20 cellular contexts compared by ENCODE assay signal in the genomic region with DNA sequence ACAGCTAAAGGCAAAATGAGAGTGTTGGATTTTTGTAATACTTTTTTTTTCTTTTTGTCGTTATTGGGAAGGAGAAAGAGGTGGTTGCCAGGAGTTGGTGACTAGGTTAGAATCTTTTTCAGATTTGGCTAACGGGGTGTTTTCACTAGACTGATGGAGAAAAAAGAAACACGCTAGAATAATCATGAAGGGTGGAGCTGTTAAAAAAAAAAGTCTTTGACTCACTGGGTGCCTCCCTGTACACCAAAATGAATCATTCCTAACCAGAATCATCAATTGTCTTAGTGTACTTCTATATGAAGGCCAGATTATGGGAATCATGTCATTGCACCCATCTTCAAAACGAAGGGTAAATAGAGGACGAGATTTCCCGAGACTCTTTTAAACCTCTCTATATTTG. TPM values are rescaled to one million over a fixed set of nuclear protein-coding genes. Genes with fewer than 3 reads are reported as not detected.
DNase-seq lines count a peak whose midpoint lies in the region; ATAC-seq and TF ChIP-seq lines count a peak whose summit lies in the region.
"Had no signal": no experiment of that assay in that cellular context is flagged by ENCODE, and none has a peak within 500 bp of the region (broad histone marks: within the 10 kb centered on the region; RNA-seq: fewer than 3 reads in every experiment).

No MANE protein-coding gene starts in this region.

- in situ Hi-C loops in astrocyte of the cerebellum (cut with HindIII; ENCODE audit: low sequenced_read_pairs) (loop anchor here (5.0 kb wide), 1 partner anchor 456 kb away; no protein-coding TSS in a partner anchor), transverse colon (cut with MboI; ENCODE audit: low pct_ligation_motif_present in 1 of 4, low pct_unique_long_range_greater_than_20kb in 1 of 4, low sequenced_read_pairs in 3 of 4) (loop anchor here in 2 of 4 donors (10.0 kb wide), 1 partner anchor 449 kb away; no protein-coding TSS in a partner anchor)

- H3K27ac ChIP-seq in SK-N-SH (ENCODE audit: low read depth in 2 of 2, low read length in 1 of 2): peak overlapping the region; percentile 94 to 98; a peak in 3 of 4 replicates
- peak overlapping the region; percentile 16 for H3K27ac ChIP-seq in foreskin keratinocyte
- peak overlapping the region in 3 of 4 donors; percentile 5 to 97 (median 94) for H3K27ac ChIP-seq in tibial nerve
- H3K27ac ChIP-seq in transverse colon: no peak overlapping the region
- no peak overlapping the region for H3K27ac ChIP-seq in mesendoderm (ENCODE audit: low read depth, low read length)
- H3K27ac ChIP-seq: 22Rv1, C4-2B, thyroid gland had no signal

- H3K79me2 ChIP-seq in SK-N-SH (ENCODE audit: insufficient read depth) (peaks cover 99% of the 10 kb centered on the region), mesendoderm (ENCODE audit: control insufficient read depth, insufficient read depth, low read length) (no peaks in the 10 kb centered on the region)

- H3K79me1 ChIP-seq in mesendoderm (ENCODE audit: low read length): no peaks in the 10 kb centered on the region

- H3K4me2 ChIP-seq in SK-N-SH: peak overlapping the region; percentile 89
- no peak overlapping the region for H3K4me2 ChIP-seq in mesendoderm (ENCODE audit: low read length)

- H3K4me1 ChIP-seq in SK-N-SH (ENCODE audit: control insufficient read depth in 1 of 2, insufficient read depth in 2 of 2, low read depth in 1 of 2, low read length in 1 of 2): peaks cover 15 to 48% of the 10 kb centered on the region in 2 experiments
- H3K4me1 ChIP-seq in foreskin keratinocyte: peaks cover 30% of the 10 kb centered on the region
- peaks cover 0 to 38% (median 10%) of the 10 kb centered on the region in 4 donors for H3K4me1 ChIP-seq in tibial nerve
- peaks cover 0 to 5% (median 0%) of the 10 kb centered on the region in 4 donors for H3K4me1 ChIP-seq in transverse colon
- no peaks in the 10 kb centered on the region for H3K4me1 ChIP-seq in mesendoderm (ENCODE audit: control insufficient read depth, low read depth, low read length)

- no peaks in the 10 kb centered on the region for H3K36me3 Mint-ChIP-seq in activated T-helper 1 cell treated with anti-CD3 and anti-CD28 coated beads, Interleukin-12 subunit alpha, Interleukin-12 subunit beta, Interleukin-2, Interleukin-4 antibody, amounts not matched to agents 30 ng/mL and 10 ng/mL and 1 ng/mL, durations not matched to agents 14 hours and 24 hours and 36 hours (ENCODE audit: low read depth)
- H3K36me3 Mint-ChIP-seq: activated naive CD4-positive, alpha-beta T cell treated with anti-CD3 and anti-CD28 coated beads, Interleukin-2, amount 50 U/mL, for 24 hours had no signal

- no peak overlapping the region for H3K4ac ChIP-seq in mesendoderm (ENCODE audit: low read depth, low read length)

- peak overlapping the region; percentile 92; the same call in 1 of the 2 replicates for H3K9ac ChIP-seq in SK-N-SH
- H3K9ac ChIP-seq in mesendoderm (ENCODE audit: low read length): no peak overlapping the region

- no peak overlapping the region for H2AK5ac ChIP-seq in mesendoderm (ENCODE audit: low read length)

- no peak overlapping the region for H2BK120ac ChIP-seq in mesendoderm (ENCODE audit: low read depth, low read length)

- H2AFZ ChIP-seq in SK-N-SH (ENCODE audit: low read depth): no peak overlapping the region

- DNase-seq in SK-N-SH: no peak
- no peak for DNase-seq in astrocyte of the cerebellum (ENCODE audit: low read depth)
- DNase-seq in foreskin keratinocyte: peak in 1 of 2 donors; percentile 50
- no peak for DNase-seq in tibial nerve (ENCODE audit: low spot score in 2 of 2)
- no peak for DNase-seq in transverse colon
- no peak for DNase-seq in activated T-helper 1 cell treated with anti-CD3 and anti-CD28 coated beads, Interleukin-12 subunit alpha, Interleukin-12 subunit beta, Interleukin-2, Interleukin-4 antibody, amounts not matched to agents 30 ng/mL and 10 ng/mL and 1 ng/mL, durations not matched to agents 14 hours and 24 hours and 36 hours (ENCODE audit: low spot score)
- no peak for DNase-seq in mesendoderm
- DNase-seq: H7; NCI-H1436; ovary; stimulated activated CD4-positive, alpha-beta T cell treated with anti-CD3 and anti-CD28 coated beads, Interleukin-4, amount 100 ng/mL, for 4 hours; stimulated activated CD8-positive, alpha-beta memory T cell treated with anti-CD3 and anti-CD28 coated beads, Interleukin-4, amount 100 ng/mL, for 48 hours; thyroid gland had no signal

- no peak overlapping the region for H3K56ac ChIP-seq in mesendoderm (ENCODE audit: low read length)

- H3K9me2 ChIP-seq in SK-N-SH: no peaks in the 10 kb centered on the region

- H3K36me3 ChIP-seq in SK-N-SH (replicated peaks in 1 of 2; ENCODE audit: control insufficient read depth in 1 of 2, insufficient read depth in 2 of 2, low read length in 1 of 2) (peaks cover 0 to 46% of the 10 kb centered on the region in 2 experiments), tibial nerve (no peaks in the 10 kb centered on the region), transverse colon (no peaks in the 10 kb centered on the region), mesendoderm (ENCODE audit: control insufficient read depth, insufficient read depth, low read length) (no peaks in the 10 kb centered on the region)
- H3K36me3 ChIP-seq: gastroesophageal sphincter, ovary, thyroid gland had no signal

- ATAC-seq in SK-N-SH treated with all-trans-retinoic acid at 6 μM for 48 hours (no peak), foreskin keratinocyte (peak; percentile 51)
- ATAC-seq: gastroesophageal sphincter, left lobe of liver, Panc1 had no signal

- TF ChIP-seq EP300 in SK-N-SH (IDR thresholded peaks at IDR 0.05; ENCODE audit: borderline replicate concordance in 1 of 2, low read depth in 1 of 2, low read length in 1 of 2) (no peak), tibial nerve (IDR thresholded peaks at IDR 0.05) (no peak), transverse colon (IDR thresholded peaks at IDR 0.05; ENCODE audit: low read depth) (no peak)

- TF ChIP-seq CTCF in SK-N-SH (IDR thresholded peaks at IDR 0.05) (no peak), astrocyte of the cerebellum (IDR thresholded peaks at IDR 0.05; ENCODE audit: low read depth, low read length, missing control alignments) (no peak), foreskin keratinocyte (conservative IDR thresholded peaks at IDR 0.05) (no peak), tibial nerve (IDR thresholded peaks at IDR 0.05) (no peak), transverse colon (IDR thresholded peaks at IDR 0.05) (no peak)

- POLR2A ChIA-PET in SK-N-SH (lab: Yijun Ruan, JAX): no interaction called here

- no peak overlapping the region for H4K5ac ChIP-seq in mesendoderm (ENCODE audit: low read length)

- H3K4me1 Mint-ChIP-seq in activated T-helper 1 cell treated with anti-CD3 and anti-CD28 coated beads, Interleukin-12 subunit alpha, Interleukin-12 subunit beta, Interleukin-2, Interleukin-4 antibody, amounts not matched to agents 30 ng/mL and 10 ng/mL and 1 ng/mL, durations not matched to agents 14 hours and 24 hours and 36 hours (ENCODE audit: low read depth): no peaks in the 10 kb centered on the region

- H2BK5ac ChIP-seq in mesendoderm (ENCODE audit: low read length): no peak overlapping the region

- H4K20me1 ChIP-seq in SK-N-SH (ENCODE audit: insufficient read depth): peaks cover 59% of the 10 kb centered on the region

- H3K27ac Mint-ChIP-seq in activated T-helper 1 cell treated with anti-CD3 and anti-CD28 coated beads, Interleukin-12 subunit alpha, Interleukin-12 subunit beta, Interleukin-2, Interleukin-4 antibody, amounts not matched to agents 30 ng/mL and 10 ng/mL and 1 ng/mL, durations not matched to agents 14 hours and 24 hours and 36 hours: no peak overlapping the region
- H3K27ac Mint-ChIP-seq: activated naive CD4-positive, alpha-beta T cell treated with anti-CD3 and anti-CD28 coated beads, Interleukin-2, amount 50 U/mL, for 24 hours had no signal

- TF ChIP-seq POLR2A in tibial nerve (IDR thresholded peaks at IDR 0.05) (no peak), transverse colon (IDR thresholded peaks at IDR 0.05) (no peak)

- no peak overlapping the region for H3K18ac ChIP-seq in mesendoderm (ENCODE audit: low read length)

- H3F3A ChIP-seq in SK-N-SH (replicated peaks; ENCODE audit: insufficient read depth): peaks cover 96% of the 10 kb centered on the region

- H3K9me3 Mint-ChIP-seq in activated T-helper 1 cell treated with anti-CD3 and anti-CD28 coated beads, Interleukin-12 subunit alpha, Interleukin-12 subunit beta, Interleukin-2, Interleukin-4 antibody, amounts not matched to agents 30 ng/mL and 10 ng/mL and 1 ng/mL, durations not matched to agents 14 hours and 24 hours and 36 hours: no peaks in the 10 kb centered on the region

- H3K4me3 ChIP-seq in SK-N-SH (ENCODE audit: low read depth in 2 of 2, low read length in 1 of 2): no peak overlapping the region
- H3K4me3 ChIP-seq in astrocyte of the cerebellum (ENCODE audit: low read depth, low read length): peak overlapping the region; percentile 79
- no peak overlapping the region for H3K4me3 ChIP-seq in tibial nerve
- H3K4me3 ChIP-seq in transverse colon: no peak overlapping the region
- H3K4me3 ChIP-seq in mesendoderm (ENCODE audit: low read length): no peak overlapping the region
- H3K4me3 ChIP-seq: gastroesophageal sphincter, ovary, thyroid gland had no signal

- no peak overlapping the region for H2BK15ac ChIP-seq in mesendoderm (replicated peaks; ENCODE audit: low read depth)

- no peak overlapping the region for H4K8ac ChIP-seq in mesendoderm (ENCODE audit: low read depth, low read length)

- H3K9me3 ChIP-seq in SK-N-SH (no peaks in the 10 kb centered on the region), tibial nerve (no peaks in the 10 kb centered on the region), transverse colon (no peaks in the 10 kb centered on the region)
- H3K9me3 ChIP-seq: gastroesophageal sphincter, ovary, thyroid gland had no signal

- CTCF ChIA-PET in SK-N-SH (lab: Yijun Ruan, JAX): interaction anchor here (3.4 to 9.1 kb wide), 3 partner anchors 100 to 449 kb away, joined by 19 to 134 read pairs (median 35); no protein-coding TSS in a partner anchor

- intact Hi-C loops in transverse colon (cut with DNase I; ENCODE audit: low total_unique reads): loop anchor here (5.0 kb wide), 1 partner anchor 99 kb away; no protein-coding TSS in a partner anchor
- intact Hi-C loops in activated T-helper 1 cell treated with anti-CD3 and anti-CD28 coated beads, Interleukin-12 subunit alpha, Interleukin-12 subunit beta, Interleukin-2, Interleukin-4 antibody, amounts not matched to agents 30 ng/mL and 10 ng/mL and 1 ng/mL, durations not matched to agents 14 hours and 24 hours and 36 hours (cut with micrococcal nuclease): no loop called here

- H3K4me3 Mint-ChIP-seq in activated T-helper 1 cell treated with anti-CD3 and anti-CD28 coated beads, Interleukin-12 subunit alpha, Interleukin-12 subunit beta, Interleukin-2, Interleukin-4 antibody, amounts not matched to agents 30 ng/mL and 10 ng/mL and 1 ng/mL, durations not matched to agents 14 hours and 24 hours and 36 hours: no peak overlapping the region
- H3K4me3 Mint-ChIP-seq: activated naive CD4-positive, alpha-beta T cell treated with anti-CD3 and anti-CD28 coated beads, Interleukin-2, amount 50 U/mL, for 24 hours had no signal

- WGBS in SK-N-SH (ENCODE audit: low lambda C conversion rate): 74% methylated on average over 6 of the region's 6 CpGs
- 66 to 69% methylated on average over 6 of the region's 6 CpGs for WGBS in tibial nerve, 2 donors
- 75 to 84% methylated on average over 6 of the region's 6 CpGs for WGBS in transverse colon (ENCODE audit: low coverage in 1 of 2), 2 donors
- no CpG with 5 or more reads among the region's 6 CpGs for WGBS in mesendoderm (ENCODE audit: extremely low coverage, insufficient coverage, low lambda C conversion rate)

- no peak for TF ChIP-seq RAD21 in SK-N-SH (IDR thresholded peaks at IDR 0.05; ENCODE audit: low read length)

- H3K23ac ChIP-seq in mesendoderm (ENCODE audit: low read length): no peak overlapping the region

- peaks cover 16% of the 10 kb centered on the region for H3K27me3 Mint-ChIP-seq in activated T-helper 1 cell treated with anti-CD3 and anti-CD28 coated beads, Interleukin-12 subunit alpha, Interleukin-12 subunit beta, Interleukin-2, Interleukin-4 antibody, amounts not matched to agents 30 ng/mL and 10 ng/mL and 1 ng/mL, durations not matched to agents 14 hours and 24 hours and 36 hours (ENCODE audit: insufficient read depth)

- H3K27me3 ChIP-seq in SK-N-SH (ENCODE audit: insufficient read depth) (no peaks in the 10 kb centered on the region), foreskin keratinocyte (no peaks in the 10 kb centered on the region), tibial nerve (no peaks in the 10 kb centered on the region), transverse colon (peaks cover 33% of the 10 kb centered on the region), mesendoderm (ENCODE audit: insufficient read depth, low read length, poor library complexity) (peaks cover 6% of the 10 kb centered on the region)
- H3K27me3 ChIP-seq: gastroesophageal sphincter, ovary, thyroid gland had no signal

RNA-seq across cellular contexts. Expression of a gene that starts 12.6 kb away (rescaled TPM):
- polyA plus RNA-seq in SK-N-SH (2012; rRNA removed) (0.18 TPM in 1 of 2 replicates, not detected in the other), foreskin keratinocyte (not detected in 2 replicates)
- polyA plus RNA-seq in SK-N-SH (2012; cell fraction: cytosol; rRNA removed): not detected in 2 replicates
- 0.27 and 1.1 TPM in 2 replicates for polyA plus RNA-seq in SK-N-SH (2012; cell fraction: nucleus; rRNA removed)
- total RNA-seq in foreskin keratinocyte (0.78 TPM in 2 replicates), tibial nerve (1 to 10 TPM; 1.7 to 7.0 (median 4.8) TPM), transverse colon (not detected)
- total RNA-seq in activated T-helper 1 cell treated with anti-CD3 and anti-CD28 coated beads, Interleukin-12 subunit alpha, Interleukin-12 subunit beta, Interleukin-2, Interleukin-4 antibody, amounts not matched to agents 30 ng/mL and 10 ng/mL and 1 ng/mL, durations not matched to agents 14 hours and 24 hours and 36 hours: not detected in 2 replicates
- not detected for polyA plus RNA-seq in mesendoderm (2013, experiment 1 of 2)
- not detected for polyA plus RNA-seq in mesendoderm (2013, experiment 2 of 2)
- total RNA-seq: H7 had no signal

Comparison
In these comparisons a context has a peak if more than half of its experiments do, and no peak if none do; other contexts are left out.
1. H3K27ac ChIP-seq: peak in SK-N-SH (2 of 2), foreskin keratinocyte (single experiment) and tibial nerve (3 of 4); none in transverse colon (0 of 4) and mesendoderm (single experiment).